9 cellular contexts compared by ENCODE assay signal in the genomic region with DNA sequence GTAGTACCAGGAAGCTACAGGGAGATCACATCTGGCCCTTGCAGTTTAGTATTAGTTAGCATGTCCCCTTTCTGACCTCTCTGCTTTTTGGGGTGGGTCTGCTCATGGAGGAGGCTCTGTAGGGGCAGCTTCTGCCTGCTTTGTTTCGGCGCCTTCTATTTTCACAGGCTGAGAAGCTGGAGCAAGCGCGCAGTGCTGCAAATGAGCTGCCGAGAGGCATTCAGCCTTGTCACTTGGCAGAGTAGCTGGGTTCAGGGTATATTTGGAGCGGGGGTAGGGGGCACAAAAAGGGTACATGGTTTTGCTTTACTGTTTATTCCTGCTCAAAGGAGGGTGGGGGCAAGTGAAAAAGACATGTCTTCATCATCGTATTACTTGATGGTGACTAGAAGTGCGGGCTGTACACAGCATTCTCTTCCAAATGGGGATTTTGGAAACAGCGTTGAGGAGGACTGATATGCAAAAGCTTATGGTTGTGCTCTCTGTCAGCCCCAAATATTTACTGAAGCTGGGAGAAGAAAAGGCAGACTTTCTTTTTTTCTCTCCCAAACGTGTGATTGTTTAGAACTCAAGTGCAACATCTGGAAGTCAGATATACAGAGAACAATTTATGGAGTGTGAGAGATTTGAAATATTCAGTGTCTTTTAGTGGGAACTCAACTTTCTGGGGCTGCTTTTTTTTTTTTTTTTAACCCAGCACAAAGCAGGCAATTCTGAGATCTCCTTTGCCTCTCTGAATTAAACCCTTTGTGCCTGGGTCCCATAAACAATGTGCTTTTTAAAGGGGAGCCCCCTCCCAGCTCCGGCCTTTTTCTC.
A peak's percentile ranks its signal among the peaks of the same experiment; 100 is the strongest.
DNase-seq lines count a peak whose midpoint lies in the region; TF ChIP-seq lines count a peak whose summit lies in the region.
"Had no signal": no experiment of that assay in that cellular context is flagged by ENCODE, and none has a peak within 500 bp of the region (broad histone marks: within the 10 kb centered on the region; RNA-seq: fewer than 3 reads in every experiment).

No MANE protein-coding gene starts in this region.

- dilution Hi-C loops in mammary epithelial cell (cut with HindIII; ENCODE audit: low sequenced_read_pairs): no loop called here

- no peaks in the 10 kb centered on the region for H3K4me1 ChIP-seq in breast epithelium
- H3K4me1 ChIP-seq in mammary epithelial cell (ENCODE audit: insufficient read depth, low read length): no peaks in the 10 kb centered on the region
- H3K4me1 ChIP-seq in urinary bladder (ENCODE audit: insufficient read depth): peaks cover 2% of the 10 kb centered on the region

- 67% methylated on average over 10 of the region's 11 CpGs for WGBS in mammary epithelial cell (ENCODE audit: low coverage, missing lambda C conversion rate)
- 16% methylated on average over 11 of the region's 11 CpGs for WGBS in urinary bladder

- H2AFZ ChIP-seq in mammary epithelial cell (ENCODE audit: low read depth, low read length): no peak overlapping the region

- DNase-seq in breast epithelium (ENCODE audit: low spot score in 2 of 2): no peak
- DNase-seq in mammary epithelial cell: no peak
- DNase-seq in caudate nucleus (lab: John Stamatoyannopoulos, UW): peak in 25 of 61 donors; percentile 12 to 59 (median 37)
- peak; percentile 87 for DNase-seq in midbrain (lab: John Stamatoyannopoulos, UW)
- no peak for DNase-seq in NCI-H128 (lab: John Stamatoyannopoulos, UW; ENCODE audit: unreplicated experiment)
- DNase-seq in stimulated activated CD4-positive, alpha-beta T cell treated with anti-CD3 and anti-CD28 coated beads, Interleukin-4, amount 100 ng/mL, for 4 hours: no peak
- DNase-seq in NCI-H1048 (lab: John Stamatoyannopoulos, UW): no peak

- no peak for TF ChIP-seq POLR2A in breast epithelium (IDR thresholded peaks at IDR 0.05)

- H3K4me2 ChIP-seq in mammary epithelial cell (ENCODE audit: insufficient read depth, low read depth, low read length): no peak overlapping the region

- CTCF ChIA-PET in mammary epithelial cell (lab: Charles Lee; ENCODE audit: low non-redundant PET): no interaction called here

- no peaks in the 10 kb centered on the region for H4K20me1 ChIP-seq in mammary epithelial cell (ENCODE audit: insufficient read depth, low read length)

- no TSS peak for BruUV-seq in mammary epithelial cell (replicated peaks; lab: Mats Ljungman, UMichigan)

- intact Hi-C loops in breast epithelium (cut with DNase I; ENCODE audit: low total_unique reads) (loop anchor here (2.0 kb wide), 1 partner anchor 77 kb away; no protein-coding TSS in a partner anchor), mammary epithelial cell (cut with micrococcal nuclease) (no loop called here)

- TF ChIP-seq CTCF in breast epithelium (IDR thresholded peaks at IDR 0.05): no peak
- no peak for TF ChIP-seq CTCF in mammary epithelial cell (conservative IDR thresholded peaks at IDR 0.05 in 1 of 2, IDR thresholded peaks at IDR 0.05 in 1 of 2; ENCODE audit: extremely low read depth in 1 of 2, insufficient read depth in 1 of 2, low read depth in 1 of 2, low read length in 2 of 2)

- H3K9ac ChIP-seq in mammary epithelial cell (ENCODE audit: insufficient read depth, low read length): no peak overlapping the region

- H3K27me3 ChIP-seq in breast epithelium (peaks cover 0 to 11% of the 10 kb centered on the region in 2 donors), mammary epithelial cell (ENCODE audit: insufficient read depth, low read length) (peaks cover 11% of the 10 kb centered on the region)

- H3K36me3 ChIP-seq in breast epithelium (no peaks in the 10 kb centered on the region), mammary epithelial cell (ENCODE audit: insufficient read depth, low read length) (no peaks in the 10 kb centered on the region), urinary bladder (ENCODE audit: insufficient read depth) (no peaks in the 10 kb centered on the region)

- H3K27ac ChIP-seq in breast epithelium: peak overlapping the region; percentile 69 to 75
- no peak overlapping the region for H3K27ac ChIP-seq in mammary epithelial cell (ENCODE audit: insufficient read depth, low read depth, low read length)
- peak overlapping the region; percentile 90 for H3K27ac ChIP-seq in caudate nucleus (ENCODE audit: low read depth, low read length)
- H3K27ac ChIP-seq in urinary bladder (ENCODE audit: low read depth): peak overlapping the region; percentile 14

- H3K4me3 ChIP-seq in breast epithelium: peak overlapping the region; percentile 64 to 82 (median 77)
- H3K4me3 ChIP-seq in mammary epithelial cell (replicated peaks in 1 of 3; ENCODE audit: insufficient read depth in 1 of 3, low read depth in 2 of 3, low read length in 3 of 3): no peak overlapping the region
- peak overlapping the region; percentile 71 for H3K4me3 ChIP-seq in urinary bladder (ENCODE audit: low read depth, low read length)

- H3K9me3 ChIP-seq in breast epithelium (no peaks in the 10 kb centered on the region), mammary epithelial cell (replicated peaks; ENCODE audit: insufficient read depth, low read length) (peaks cover 5% of the 10 kb centered on the region)
- H3K9me3 ChIP-seq: mucosa of descending colon had no signal

- H3K79me2 ChIP-seq in mammary epithelial cell (ENCODE audit: insufficient read depth, low read length): no peaks in the 10 kb centered on the region

- in situ Hi-C loops in mammary epithelial cell (cut with MboI; ENCODE audit: low sequenced_read_pairs in 2 of 2): no loop called here

Comparison
In these comparisons a context has a peak if more than half of its experiments do, and no peak if none do; other contexts are left out.
1. H3K4me3 ChIP-seq: peak in breast epithelium (3 of 3) and urinary bladder (single experiment); none in mammary epithelial cell (0 of 3).